ENCODE assay signal across 31 cellular contexts in genomic region chr2:241748468-241749256, GRCh38. TPM values are rescaled to one million over a fixed set of nuclear protein-coding genes. Genes with fewer than 3 reads are reported as not detected.
"Had no signal": no experiment of that assay in that cellular context is flagged by ENCODE, and none has a peak within 500 bp of the region (broad histone marks: within the 10 kb centered on the region; RNA-seq: fewer than 3 reads in every experiment).

No MANE protein-coding gene starts in this region.

- H3K9me3 ChIP-seq: left lung, right atrium auricular region, right lobe of liver, uterus had no signal

- H3K4me3 ChIP-seq: left lung, lung, right atrium auricular region, right lobe of liver, smooth muscle cell, tibial nerve, uterus had no signal

- ATAC-seq: left colon; left lung; natural killer cell; right lobe of liver; stimulated activated memory B cell treated with anti-CD40 and anti-IgM and Interleukin-4, amounts not matched to agents 10 μg/mL and 1 μg/mL and 100 μg/mL, for 72 hours; stimulated activated naive CD8-positive, alpha-beta T cell treated with anti-CD3 and anti-CD28 coated beads, Interleukin-15, amount 100 ng/mL, for 72 hours had no signal

- H3K4me2 ChIP-seq: smooth muscle cell had no signal

- H3K4me1 Mint-ChIP-seq: immature natural killer cell; mesothelial cell of epicardium; natural killer cell; stimulated activated naive CD8-positive, alpha-beta T cell treated with anti-CD3 and anti-CD28 coated beads, Interleukin-15, amount 100 ng/mL, for 72 hours had no signal

- H2AFZ ChIP-seq: parathyroid adenoma had no signal

- H3K27me3 ChIP-seq: left lung, right atrium auricular region, right lobe of liver, tibial nerve, uterus had no signal

- H3K4me1 ChIP-seq: left lung, parathyroid adenoma, right atrium auricular region, uterus had no signal

- H3K9ac ChIP-seq: parathyroid adenoma had no signal

- H3K27me3 Mint-ChIP-seq: naive B cell; stimulated activated memory B cell treated with anti-CD40 and anti-IgM and Interleukin-4, amounts not matched to agents 10 μg/mL and 1 μg/mL and 100 μg/mL, for 72 hours; stimulated activated naive CD8-positive, alpha-beta T cell treated with anti-CD3 and anti-CD28 coated beads, Interleukin-15, amount 100 ng/mL, for 72 hours; type B pancreatic cell had no signal

- H3K27ac Mint-ChIP-seq: mesothelial cell of epicardium; natural killer cell; nephron progenitor cell; stimulated activated memory B cell treated with anti-CD40 and anti-IgM and Interleukin-4, amounts not matched to agents 10 μg/mL and 1 μg/mL and 100 μg/mL, for 72 hours; type B pancreatic cell had no signal

- H3K79me2 ChIP-seq: parathyroid adenoma had no signal

- H3K27ac ChIP-seq: left lung, parathyroid adenoma, right atrium auricular region, right lobe of liver, tibial nerve, uterus had no signal

- FAIRE-seq: islet of Langerhans, kidney had no signal

- DNase-seq: hippocampal formation; immature natural killer cell; kidney; left colon; mesendoderm; naive B cell; natural killer cell; nephron progenitor cell; nucleus accumbens; right lobe of liver; stimulated activated CD4-positive, alpha-beta T cell treated with anti-CD3 and anti-CD28 coated beads, Interleukin-1b, Interleukin-23, amount 100 ng/mL, for 48 hours; stimulated activated CD4-positive, alpha-beta T cell treated with anti-CD3 and anti-CD28 coated beads, Interleukin-2, amount 100 ng/mL, for 48 hours; stimulated activated CD4-positive, alpha-beta T cell treated with anti-CD3 and anti-CD28 coated beads, Interleukin-4, amount 100 ng/mL, for 4 hours; stimulated activated CD8-positive, alpha-beta memory T cell treated with anti-CD3 and anti-CD28 coated beads, Interleukin-4, amount 100 ng/mL, for 48 hours; stimulated activated naive CD4-positive, alpha-beta T cell treated with Interleukin-2 at 50 U/mL for 16 hours; stimulated activated naive CD8-positive, alpha-beta T cell treated with anti-CD3 and anti-CD28 coated beads, Interleukin-15, amount 100 ng/mL, for 72 hours; substantia nigra; uterus had no signal

- H3K4me3 Mint-ChIP-seq: immature natural killer cell; mesothelial cell of epicardium; naive B cell; natural killer cell; nephron progenitor cell; stimulated activated memory B cell treated with anti-CD40 and anti-IgM and Interleukin-4, amounts not matched to agents 10 μg/mL and 1 μg/mL and 100 μg/mL, for 72 hours; stimulated activated naive CD8-positive, alpha-beta T cell treated with anti-CD3 and anti-CD28 coated beads, Interleukin-15, amount 100 ng/mL, for 72 hours; type B pancreatic cell had no signal

- H3K36me3 ChIP-seq: uterus had no signal

- H3K9me3 Mint-ChIP-seq: immature natural killer cell, natural killer cell had no signal

RNA-seq across cellular contexts. Expression of gene GAL3ST2, which starts 28.0 kb away (rescaled TPM):
- total RNA-seq: left lung, posterior vena cava, pulmonary artery endothelial cell, skeletal muscle tissue, smooth muscle cell had no signal
- polyA plus RNA-seq: immature natural killer cell, lung had no signal
